Comparison of ENCODE assay signal across 29 cellular contexts in genomic region chr2:5497874-5498273, GRCh38.
"Had no signal": no experiment of that assay in that cellular context is flagged by ENCODE, and none has a peak within 500 bp of the region (broad histone marks: within the 10 kb centered on the region; RNA-seq: fewer than 3 reads in every experiment).

No MANE protein-coding gene starts in this region.

- DNase-seq: naive thymus-derived CD8-positive, alpha-beta T cell; nephron progenitor cell; occipital lobe; ovary; posterior cingulate gyrus; psoas muscle; right lobe of liver; sigmoid colon; small intestine; stimulated activated CD4-positive, alpha-beta T cell treated with anti-CD3 and anti-CD28 coated beads, Interleukin-15, amount 100 ng/mL, for 24 hours; stimulated activated CD4-positive, alpha-beta T cell treated with anti-CD3 and anti-CD28 coated beads, Interleukin-2, amount 100 ng/mL, for 24 hours; stimulated activated CD4-positive, alpha-beta T cell treated with anti-CD3 and anti-CD28 coated beads, Interleukin-2, amount 100 ng/mL, for 48 hours; stimulated activated CD4-positive, alpha-beta T cell treated with anti-CD3 and anti-CD28 coated beads, Interleukin-4, amount 100 ng/mL, for 24 hours; stimulated activated naive B cell treated with anti-CD40 and anti-IgM and Interleukin-4, amounts not matched to agents 10 μg/mL and 1 μg/mL and 100 μg/mL, for 72 hours; stimulated activated naive CD4-positive, alpha-beta T cell treated with Interleukin-2 at 50 U/mL for 16 hours; substantia nigra; testis; tibial artery; transverse colon; upper lobe of right lung; uterus had no signal

- H2AFZ ChIP-seq: parathyroid adenoma had no signal

- H3K27ac ChIP-seq: ovary, parathyroid adenoma, psoas muscle, right lobe of liver, sigmoid colon, suprapubic skin, testis, tibial artery, transverse colon, upper lobe of right lung, uterus had no signal

- H3K4me1 ChIP-seq: parathyroid adenoma, psoas muscle, right lobe of liver, sigmoid colon, suprapubic skin, testis, tibial artery, transverse colon, upper lobe of right lung, uterus had no signal

- H3K9me3 Mint-ChIP-seq: nephron progenitor cell, type B pancreatic cell had no signal

- H3K27me3 Mint-ChIP-seq: natural killer cell treated with Interleukin-12 subunit alpha and Interleukin-12 subunit beta and Interleukin-15 and Interleukin-18, amount 100 ng/mL, for 72 hours; stimulated activated naive B cell treated with anti-CD40 and anti-IgM and Interleukin-4, amounts not matched to agents 10 μg/mL and 1 μg/mL and 100 μg/mL, for 72 hours; stimulated activated naive CD8-positive, alpha-beta T cell treated with anti-CD3 and anti-CD28 coated beads, Interleukin-15, Interleukin-2, amounts not matched to agents 100 ng/mL and 50 ng/mL, for 24 hours had no signal

- H3K36me3 ChIP-seq: ovary, right lobe of liver, sigmoid colon, suprapubic skin, tibial artery, transverse colon, upper lobe of right lung, uterus had no signal

- H3K4me3 Mint-ChIP-seq: naive thymus-derived CD8-positive, alpha-beta T cell; natural killer cell treated with Interleukin-12 subunit alpha and Interleukin-12 subunit beta and Interleukin-15 and Interleukin-18, amount 100 ng/mL, for 72 hours; nephron progenitor cell; neural crest cell; stimulated activated effector memory CD8-positive, alpha-beta T cell treated with anti-CD3 and anti-CD28 coated beads, Interleukin-12 subunit alpha, Interleukin-12 subunit beta, amount 100 ng/mL, for 72 hours; stimulated activated naive B cell treated with anti-CD40 and anti-IgM and Interleukin-4, amounts not matched to agents 10 μg/mL and 1 μg/mL and 100 μg/mL, for 72 hours; stimulated activated naive CD8-positive, alpha-beta T cell treated with anti-CD3 and anti-CD28 coated beads, Interleukin-15, Interleukin-2, amounts not matched to agents 100 ng/mL and 50 ng/mL, for 24 hours; type B pancreatic cell had no signal

- H3K27me3 ChIP-seq: ovary, right lobe of liver, sigmoid colon, suprapubic skin, testis, tibial artery, transverse colon, upper lobe of right lung, uterus had no signal

- H3K4me3 ChIP-seq: ovary, psoas muscle, right lobe of liver, sigmoid colon, suprapubic skin, testis, tibial artery, transverse colon, upper lobe of right lung, uterus had no signal

- H3K9ac ChIP-seq: parathyroid adenoma had no signal

- H3K4me1 Mint-ChIP-seq: naive thymus-derived CD8-positive, alpha-beta T cell; stimulated activated effector memory CD8-positive, alpha-beta T cell treated with anti-CD3 and anti-CD28 coated beads, Interleukin-12 subunit alpha, Interleukin-12 subunit beta, amount 100 ng/mL, for 72 hours; stimulated activated naive B cell treated with anti-CD40 and anti-IgM and Interleukin-4, amounts not matched to agents 10 μg/mL and 1 μg/mL and 100 μg/mL, for 72 hours had no signal

- H3K36me3 Mint-ChIP-seq: naive thymus-derived CD8-positive, alpha-beta T cell; natural killer cell treated with Interleukin-12 subunit alpha and Interleukin-12 subunit beta and Interleukin-15 and Interleukin-18, amount 100 ng/mL, for 72 hours; stimulated activated effector memory CD8-positive, alpha-beta T cell treated with anti-CD3 and anti-CD28 coated beads, Interleukin-12 subunit alpha, Interleukin-12 subunit beta, amount 100 ng/mL, for 72 hours; stimulated activated naive B cell treated with anti-CD40 and anti-IgM and Interleukin-4, amounts not matched to agents 10 μg/mL and 1 μg/mL and 100 μg/mL, for 72 hours; type B pancreatic cell had no signal

- H3K27ac Mint-ChIP-seq: naive thymus-derived CD8-positive, alpha-beta T cell; natural killer cell treated with Interleukin-12 subunit alpha and Interleukin-12 subunit beta and Interleukin-15 and Interleukin-18, amount 100 ng/mL, for 72 hours; nephron progenitor cell; progenitor cell of endocrine pancreas; stimulated activated effector memory CD8-positive, alpha-beta T cell treated with anti-CD3 and anti-CD28 coated beads, Interleukin-12 subunit alpha, Interleukin-12 subunit beta, amount 100 ng/mL, for 72 hours; stimulated activated naive B cell treated with anti-CD40 and anti-IgM and Interleukin-4, amounts not matched to agents 10 μg/mL and 1 μg/mL and 100 μg/mL, for 72 hours; stimulated activated naive CD8-positive, alpha-beta T cell treated with anti-CD3 and anti-CD28 coated beads, Interleukin-15, Interleukin-2, amounts not matched to agents 100 ng/mL and 50 ng/mL, for 24 hours; type B pancreatic cell had no signal

- H3K9me3 ChIP-seq: ovary, psoas muscle, right lobe of liver, sigmoid colon, suprapubic skin, testis, tibial artery, transverse colon, upper lobe of right lung, uterus had no signal
